ENCODE assay signal across 1 cellular context in genomic region chr1:21295059-21295401, GRCh38.
TF ChIP-seq lines count a peak whose summit lies in the region.

No MANE protein-coding gene starts in this region.

TF ChIP-seq in K562, 482 proteins besides CTCF, POLR2A, EP300 and RAD21 (continued from another document and continues in another):
- TF ChIP-seq ZNF740 (CRISPR knock-in tag; IDR thresholded peaks at IDR 0.05) (no peak), ZNF740 (tag; IDR thresholded peaks at IDR 0.05) (no peak), HDGF (IDR thresholded peaks at IDR 0.05) (no peak), ATF6 (CRISPR knock-in tag; IDR thresholded peaks at IDR 0.05) (no peak), ATF3 (IDR thresholded peaks at IDR 0.05) (peak; percentile 97), ATF3 (CRISPR knock-in tag; conservative IDR thresholded peaks at IDR 0.05) (peak; percentile 67; the same call in 1 of the 2 replicates), HOXB6 (CRISPR knock-in tag; IDR thresholded peaks at IDR 0.05; ENCODE audit: borderline replicate concordance) (no peak), CC2D1A (IDR thresholded peaks at IDR 0.05) (no peak), ZNF449 (CRISPR knock-in tag; IDR thresholded peaks at IDR 0.05) (no peak), ZNF3 (CRISPR knock-in tag; IDR thresholded peaks at IDR 0.05) (no peak), ZFP1 (CRISPR knock-in tag; IDR thresholded peaks at IDR 0.05) (no peak), NFXL1 (CRISPR knock-in tag; IDR thresholded peaks at IDR 0.05) (no peak), ZBTB49 (CRISPR knock-in tag; IDR thresholded peaks at IDR 0.05; ENCODE audit: borderline replicate concordance) (no peak), DIDO1 (tag; IDR thresholded peaks at IDR 0.05; ENCODE audit: low read depth) (no peak), ATF4 (CRISPR knock-in tag; IDR thresholded peaks at IDR 0.05) (no peak), PHB (CRISPR knock-in tag; IDR thresholded peaks at IDR 0.05) (no peak), FOXJ2 (tag; IDR thresholded peaks at IDR 0.05) (no peak), PTBP1 (IDR thresholded peaks at IDR 0.05; ENCODE audit: low read depth, low read length) (no peak), DNMT1 (IDR thresholded peaks at IDR 0.05) (no peak), ZNF717 (CRISPR knock-in tag; IDR thresholded peaks at IDR 0.05) (no peak), SMAD3 (CRISPR knock-in tag; conservative IDR thresholded peaks at IDR 0.05) (no peak), ELF1 (tag; IDR thresholded peaks at IDR 0.05) (no peak), RBM39 (optimal IDR thresholded peaks at IDR 0.05; ENCODE audit: low read depth, low read length) (no peak), ZNF76 (CRISPR knock-in tag; IDR thresholded peaks at IDR 0.05; ENCODE audit: borderline replicate concordance) (no peak), SOX6 (IDR thresholded peaks at IDR 0.05) (peak; percentile 87), SIN3B (IDR thresholded peaks at IDR 0.05; ENCODE audit: low read depth) (no peak), TAF7 (tag; IDR thresholded peaks at IDR 0.05) (no peak), ZNF316 (IDR thresholded peaks at IDR 0.05) (no peak), DPF2 (IDR thresholded peaks at IDR 0.05) (peak; percentile 89), DDX20 (tag; IDR thresholded peaks at IDR 0.05; ENCODE audit: low read depth) (no peak), ZBTB5 (IDR thresholded peaks at IDR 0.05) (no peak), PHF21A (IDR thresholded peaks at IDR 0.05; ENCODE audit: borderline replicate concordance, low read depth) (0 out of 2 replicates have a peak, but pooled peaks have one; percentile 31), HNRNPH1 (optimal IDR thresholded peaks at IDR 0.05; ENCODE audit: low read depth, low read length) (no peak), CBX1 (IDR thresholded peaks at IDR 0.05; ENCODE audit: low read depth) (no peak), ZNF140 (CRISPR knock-in tag; IDR thresholded peaks at IDR 0.05) (no peak), PRDM10 (IDR thresholded peaks at IDR 0.05; ENCODE audit: partially characterized antibody) (no peak), NCOR1 (IDR thresholded peaks at IDR 0.05) (no peak; the same call in 1 of the 2 replicates), NR2C2 (CRISPR knock-in tag; IDR thresholded peaks at IDR 0.05) (no peak), NR2C2 (tag; IDR thresholded peaks at IDR 0.05) (no peak), NFIC (IDR thresholded peaks at IDR 0.05) (peak; percentile 56), ZBTB12 (CRISPR knock-in tag; IDR thresholded peaks at IDR 0.05) (no peak), ZFPM2 (CRISPR knock-in tag; IDR thresholded peaks at IDR 0.05) (no peak), CCNT2 (IDR thresholded peaks at IDR 0.05; ENCODE audit: borderline replicate concordance, extremely low read depth, insufficient read length, low read depth, low read length) (no peak), MTF1 (CRISPR knock-in tag; IDR thresholded peaks at IDR 0.05; ENCODE audit: borderline replicate concordance) (no peak), ETV1 (tag; conservative IDR thresholded peaks at IDR 0.05; ENCODE audit: low read depth) (no peak), SNIP1 (IDR thresholded peaks at IDR 0.05; ENCODE audit: low read depth) (no peak), CREB3 (tag; conservative IDR thresholded peaks at IDR 0.05; ENCODE audit: low read depth) (no peak), GMEB1 (CRISPR knock-in tag; IDR thresholded peaks at IDR 0.05) (no peak), KLF1 (tag; IDR thresholded peaks at IDR 0.05) (no peak), SIN3A (IDR thresholded peaks at IDR 0.05; ENCODE audit: borderline replicate concordance in 2 of 2, control insufficient read depth in 1 of 2, low read depth in 2 of 2, low read length in 2 of 2) (no peak)
